In the genomic region with DNA sequence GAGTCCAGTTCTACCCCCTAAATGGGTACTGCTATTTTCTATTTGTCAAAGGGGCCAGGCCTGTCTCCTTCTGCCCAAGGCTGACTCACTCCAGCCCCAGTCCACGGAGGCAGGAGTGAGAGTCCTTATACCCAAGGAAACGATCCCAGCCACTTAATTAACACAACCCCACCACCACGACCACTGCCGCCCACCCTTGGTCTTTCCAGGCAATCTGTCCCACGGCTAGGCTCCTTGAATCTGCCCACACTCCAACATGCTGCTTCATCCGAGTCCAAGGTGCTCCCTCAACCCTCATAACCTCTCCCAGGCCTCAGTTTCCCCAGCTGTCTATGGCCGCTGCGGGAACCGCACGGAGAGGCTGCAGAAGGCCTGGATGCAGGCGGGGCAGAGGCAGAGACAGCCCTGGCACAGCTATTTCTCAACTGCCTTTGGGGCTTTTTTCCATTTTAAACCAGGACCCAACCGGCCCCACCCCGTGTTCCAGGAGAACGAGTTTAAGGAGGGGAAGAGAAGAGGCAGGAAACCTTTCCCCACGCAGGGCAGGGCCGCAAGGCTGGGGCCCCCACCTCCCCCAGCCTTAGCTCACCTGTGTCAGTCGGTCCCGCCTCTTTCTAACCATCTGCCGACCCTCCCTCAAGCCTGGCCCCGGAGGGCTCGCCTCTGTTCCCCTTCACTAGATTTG, we compare ENCODE assay signal across 8 cellular contexts. TPM values are rescaled to one million over a fixed set of nuclear protein-coding genes. Genes with fewer than 3 reads are reported as not detected.
DNase-seq lines count a peak whose midpoint lies in the region; ATAC-seq and TF ChIP-seq lines count a peak whose summit lies in the region.

No MANE protein-coding gene starts in this region.

- peaks cover 19% of the 10 kb centered on the region for H3K36me3 Mint-ChIP-seq in activated CD4-positive, alpha-beta T cell treated with anti-CD3 and anti-CD28 coated beads for 36 hours (ENCODE audit: low read depth)
- peaks cover 55% of the 10 kb centered on the region for H3K36me3 Mint-ChIP-seq in brain

- peak overlapping the region; percentile 41 to 60 for H3K27ac ChIP-seq in liver (ENCODE audit: low read depth in 1 of 2, low read length in 2 of 2)
- peak overlapping the region; percentile 80 to 81 for H3K27ac ChIP-seq in tibial artery

- H3K4me1 ChIP-seq in liver (ENCODE audit: control insufficient read depth in 4 of 4, insufficient read depth in 4 of 4, low read length in 3 of 4) (peaks cover 0 to 8% (median 3%) of the 10 kb centered on the region in 4 donors), tibial artery (peaks cover 0 to 32% (median 21%) of the 10 kb centered on the region in 4 donors)

- CTCF ChIA-PET in activated CD4-positive, alpha-beta T cell treated with anti-CD3 and anti-CD28 coated beads for 36 hours (lab: Charles Lee), result interaction anchor here (0.6 to 1.2 kb wide), 5 partner anchors 31 to 300 kb away, joined by 3 to 5 read pairs (median 3); no protein-coding TSS in a partner anchor

- ATAC-seq in activated CD4-positive, alpha-beta T cell treated with anti-CD3 and anti-CD28 coated beads for 36 hours, result no peak
- no peak for ATAC-seq in HG03095 (IDR thresholded peaks at IDR 0.05; ENCODE audit: unreplicated experiment)
- no peak for ATAC-seq in HG02610 (IDR thresholded peaks at IDR 0.05; ENCODE audit: unreplicated experiment)

- no peak overlapping the region for H3K9ac ChIP-seq in liver (ENCODE audit: low read depth in 1 of 2, low read length in 2 of 2)

- no peaks in the 10 kb centered on the region for H3K27me3 Mint-ChIP-seq in activated CD4-positive, alpha-beta T cell treated with anti-CD3 and anti-CD28 coated beads for 36 hours
- peaks cover 7% of the 10 kb centered on the region for H3K27me3 Mint-ChIP-seq in brain

- no peak for TF ChIP-seq CTCF in brain (conservative IDR thresholded peaks at IDR 0.05)
- TF ChIP-seq CTCF in liver (IDR thresholded peaks at IDR 0.05; ENCODE audit: low read depth, low read length, missing input control), result no peak
- TF ChIP-seq CTCF in tibial artery (IDR thresholded peaks at IDR 0.05), result no peak

- peak overlapping the region in 2 of 3 donors; percentile 30 to 57 for H3K4me3 ChIP-seq in liver (ENCODE audit: low read depth in 1 of 3, low read length in 3 of 3)
- peak overlapping the region; percentile 67 to 89 for H3K4me3 ChIP-seq in tibial artery

- H3K9me3 ChIP-seq in liver (ENCODE audit: control insufficient read depth in 4 of 4, low read length in 3 of 4), result no peaks in the 10 kb centered on the region
- no peaks in the 10 kb centered on the region for H3K9me3 ChIP-seq in tibial artery

- H3K4me1 Mint-ChIP-seq in activated CD4-positive, alpha-beta T cell treated with anti-CD3 and anti-CD28 coated beads for 36 hours, result peaks cover 21% of the 10 kb centered on the region
- H3K4me1 Mint-ChIP-seq in brain, result peaks cover 17% of the 10 kb centered on the region

- DNase-seq in activated CD4-positive, alpha-beta T cell treated with anti-CD3 and anti-CD28 coated beads for 36 hours, result no peak
- no peak for DNase-seq in activated CD4-positive, alpha-beta T cell treated with anti-CD3 and anti-CD28 coated beads, Interleukin-2, amount 50 U/mL, for 1 hour
- DNase-seq in tibial artery (no peak), cerebellum (ENCODE audit: low spot score) (no peak)

- POLR2A ChIA-PET in activated CD4-positive, alpha-beta T cell treated with anti-CD3 and anti-CD28 coated beads for 36 hours (lab: Charles Lee), result interaction anchor here (0.6 kb wide), 1 partner anchor 132 kb away, joined by 4 read pairs; no protein-coding TSS in a partner anchor

- H3K36me3 ChIP-seq in liver (ENCODE audit: control insufficient read depth in 4 of 4, insufficient read depth in 3 of 4, low read depth in 1 of 4, low read length in 3 of 4) (peaks cover 4 to 18% (median 7%) of the 10 kb centered on the region in 4 donors), tibial artery (peaks cover 29 to 54% (median 36%) of the 10 kb centered on the region in 3 donors)

- intact Hi-C loops in activated CD4-positive, alpha-beta T cell treated with anti-CD3 and anti-CD28 coated beads for 36 hours (cut with DNase I, micrococcal nuclease), result loop anchor here in 1 of 2 experiments (1.0 to 5.0 kb wide), 4 partner anchors 17 to 141 kb away; a partner anchor contains a TSS
- intact Hi-C loops in tibial artery (cut with DNase I; ENCODE audit: low total_unique reads), result loop anchor here (5.0 kb wide), 1 partner anchor 46 kb away; no protein-coding TSS in a partner anchor

- peaks cover 4% of the 10 kb centered on the region for H3K9me3 Mint-ChIP-seq in activated CD4-positive, alpha-beta T cell treated with anti-CD3 and anti-CD28 coated beads for 36 hours (ENCODE audit: low read depth)
- no peaks in the 10 kb centered on the region for H3K9me3 Mint-ChIP-seq in brain

- no peaks in the 10 kb centered on the region for H3K27me3 ChIP-seq in liver (ENCODE audit: control insufficient read depth in 4 of 4, insufficient read depth in 4 of 4, low read length in 3 of 4)
- H3K27me3 ChIP-seq in tibial artery, result no peaks in the 10 kb centered on the region

- TF ChIP-seq RAD21 in liver (IDR thresholded peaks at IDR 0.05), result no peak

- H3K27ac Mint-ChIP-seq in activated CD4-positive, alpha-beta T cell treated with anti-CD3 and anti-CD28 coated beads for 36 hours, result no peak overlapping the region
- H3K27ac Mint-ChIP-seq in brain, result peak overlapping the region; percentile 67 to 94 (median 70)

- 66% methylated on average over 21 of the region's 21 CpGs for WGBS in liver

- H3K4me3 Mint-ChIP-seq in activated CD4-positive, alpha-beta T cell treated with anti-CD3 and anti-CD28 coated beads for 36 hours, result peak overlapping the region; percentile 72
- peak overlapping the region; percentile 83 to 90 (median 86) for H3K4me3 Mint-ChIP-seq in brain

TF ChIP-seq in liver, 16 proteins besides CTCF, POLR2A, EP300 and RAD21 (continues in another document):
- TF ChIP-seq FOXA2 (IDR thresholded peaks at IDR 0.05), result no peak
- TF ChIP-seq, protein P1, sequence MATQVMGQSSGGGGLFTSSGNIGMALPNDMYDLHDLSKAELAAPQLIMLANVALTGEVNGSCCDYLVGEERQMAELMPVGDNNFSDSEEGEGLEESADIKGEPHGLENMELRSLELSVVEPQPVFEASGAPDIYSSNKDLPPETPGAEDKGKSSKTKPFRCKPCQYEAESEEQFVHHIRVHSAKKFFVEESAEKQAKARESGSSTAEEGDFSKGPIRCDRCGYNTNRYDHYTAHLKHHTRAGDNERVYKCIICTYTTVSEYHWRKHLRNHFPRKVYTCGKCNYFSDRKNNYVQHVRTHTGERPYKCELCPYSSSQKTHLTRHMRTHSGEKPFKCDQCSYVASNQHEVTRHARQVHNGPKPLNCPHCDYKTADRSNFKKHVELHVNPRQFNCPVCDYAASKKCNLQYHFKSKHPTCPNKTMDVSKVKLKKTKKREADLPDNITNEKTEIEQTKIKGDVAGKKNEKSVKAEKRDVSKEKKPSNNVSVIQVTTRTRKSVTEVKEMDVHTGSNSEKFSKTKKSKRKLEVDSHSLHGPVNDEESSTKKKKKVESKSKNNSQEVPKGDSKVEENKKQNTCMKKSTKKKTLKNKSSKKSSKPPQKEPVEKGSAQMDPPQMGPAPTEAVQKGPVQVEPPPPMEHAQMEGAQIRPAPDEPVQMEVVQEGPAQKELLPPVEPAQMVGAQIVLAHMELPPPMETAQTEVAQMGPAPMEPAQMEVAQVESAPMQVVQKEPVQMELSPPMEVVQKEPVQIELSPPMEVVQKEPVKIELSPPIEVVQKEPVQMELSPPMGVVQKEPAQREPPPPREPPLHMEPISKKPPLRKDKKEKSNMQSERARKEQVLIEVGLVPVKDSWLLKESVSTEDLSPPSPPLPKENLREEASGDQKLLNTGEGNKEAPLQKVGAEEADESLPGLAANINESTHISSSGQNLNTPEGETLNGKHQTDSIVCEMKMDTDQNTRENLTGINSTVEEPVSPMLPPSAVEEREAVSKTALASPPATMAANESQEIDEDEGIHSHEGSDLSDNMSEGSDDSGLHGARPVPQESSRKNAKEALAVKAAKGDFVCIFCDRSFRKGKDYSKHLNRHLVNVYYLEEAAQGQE (IDR thresholded peaks at IDR 0.05), result no peak
- TF ChIP-seq HNF4A (conservative IDR thresholded peaks at IDR 0.05), result no peak
- no peak for TF ChIP-seq TAF1 (conservative IDR thresholded peaks at IDR 0.05)
- TF ChIP-seq, protein P2, sequence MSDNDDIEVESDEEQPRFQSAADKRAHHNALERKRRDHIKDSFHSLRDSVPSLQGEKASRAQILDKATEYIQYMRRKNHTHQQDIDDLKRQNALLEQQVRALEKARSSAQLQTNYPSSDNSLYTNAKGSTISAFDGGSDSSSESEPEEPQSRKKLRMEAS (IDR thresholded peaks at IDR 0.05), result no peak
- TF ChIP-seq EGR1 (IDR thresholded peaks at IDR 0.05; ENCODE audit: low read depth in 2 of 2), result no peak
- no peak for TF ChIP-seq GABPA (IDR thresholded peaks at IDR 0.05 in 1 of 2, conservative IDR thresholded peaks at IDR 0.05 in 1 of 2)
- TF ChIP-seq HNF4G (IDR thresholded peaks at IDR 0.05), result no peak
- no peak for TF ChIP-seq JUND (IDR thresholded peaks at IDR 0.05)

RNA-seq across cellular contexts. Expression of a gene that starts 0.7 kb away (rescaled TPM):
- 1 to 10 TPM; 7.5 to 8.9 TPM for total RNA-seq in activated CD4-positive, alpha-beta T cell treated with anti-CD3 and anti-CD28 coated beads for 36 hours
- polyA plus RNA-seq in brain (ENCODE audit: insufficient read depth, low read depth, low replicate concordance), result 29.2 TPM
- total RNA-seq in liver, result 10 to 100 TPM in 1 of 2 donors, 1 to 10 TPM in 1; 9.5 to 10.2 TPM
- 1 to 10 TPM; 1.1 to 1.4 TPM for polyA plus RNA-seq in liver
- total RNA-seq in cerebellum, result 17.7 TPM

RNA-seq across cellular contexts. Expression of a gene that starts 7.4 kb away (rescaled TPM):
- 10 to 100 TPM; 28.0 to 32.6 TPM for total RNA-seq in activated CD4-positive, alpha-beta T cell treated with anti-CD3 and anti-CD28 coated beads for 36 hours
- polyA plus RNA-seq in brain (ENCODE audit: insufficient read depth, low read depth, low replicate concordance) (162 TPM), liver (100 to 1,000 TPM; 275 to 410 TPM)
- total RNA-seq in liver (100 to 1,000 TPM; 110 to 268 TPM), cerebellum (20.5 TPM)

RNA-seq across cellular contexts. Expression of a gene that starts 7.6 kb away (rescaled TPM):
- total RNA-seq in activated CD4-positive, alpha-beta T cell treated with anti-CD3 and anti-CD28 coated beads for 36 hours, result 10 to 100 TPM; 15.3 to 18.0 TPM
- 19.1 TPM for polyA plus RNA-seq in brain (ENCODE audit: insufficient read depth, low read depth, low replicate concordance)
- total RNA-seq in liver, result 10 to 100 TPM in 1 of 2 donors, 1 to 10 TPM in 1; 6.3 to 19.3 TPM
- 10 to 100 TPM; 13.7 to 25.2 TPM for polyA plus RNA-seq in liver
- total RNA-seq in cerebellum, result 7.5 TPM

RNA-seq across cellular contexts. Expression of a gene that starts 16.5 kb away (rescaled TPM):
- total RNA-seq in activated CD4-positive, alpha-beta T cell treated with anti-CD3 and anti-CD28 coated beads for 36 hours, result 1 to 10 TPM; 2.1 to 2.2 TPM
- polyA plus RNA-seq in brain (ENCODE audit: insufficient read depth, low read depth, low replicate concordance) (60.6 TPM), liver (10 to 100 TPM in 1 of 2 donors, 1 to 10 TPM in 1; 7.6 to 12.6 TPM)
- total RNA-seq in liver (1 to 10 TPM; 1.3 to 6.9 TPM), cerebellum (23.7 TPM)

RNA-seq across cellular contexts. Expression of a gene that starts 35.8 kb away (rescaled TPM):
- total RNA-seq in activated CD4-positive, alpha-beta T cell treated with anti-CD3 and anti-CD28 coated beads for 36 hours, result 1 to 10 TPM; 1.5 to 1.7 TPM
- 1.5 TPM for polyA plus RNA-seq in brain (ENCODE audit: insufficient read depth, low read depth, low replicate concordance)
- total RNA-seq in liver, result 1 to 10 TPM in 1 of 2 donors, under 1 TPM in 1; 0.98 to 1.0 TPM
- 1 to 10 TPM; 2.5 to 6.4 TPM for polyA plus RNA-seq in liver
- 0.64 TPM for total RNA-seq in cerebellum
